In the genomic region with DNA sequence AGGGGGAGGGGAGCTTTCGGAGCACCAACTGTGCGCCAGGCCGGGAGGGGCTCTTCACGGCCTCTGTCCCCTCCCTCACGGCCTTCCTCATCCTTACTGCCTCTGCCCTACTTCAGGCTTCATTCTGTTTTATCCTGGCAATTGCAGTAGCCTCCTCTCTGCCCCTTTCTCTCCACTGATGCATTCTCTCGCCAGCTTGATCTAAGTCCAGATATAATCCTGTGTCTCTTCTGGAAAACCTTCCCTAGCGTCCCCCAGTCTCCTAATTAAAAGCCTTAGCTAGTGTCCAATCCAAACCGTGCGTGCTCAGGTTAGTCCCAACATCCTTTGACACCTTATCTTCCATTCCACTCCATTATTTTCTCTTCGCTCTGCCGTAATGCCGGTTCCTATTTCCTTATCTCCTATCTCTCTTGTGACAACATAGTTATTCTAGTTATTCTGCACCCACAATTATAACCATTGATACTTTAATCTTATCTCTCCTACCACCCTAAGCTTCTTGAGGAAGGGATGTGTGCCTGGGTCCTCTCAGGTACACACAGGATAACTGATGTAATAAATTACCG, we compare ENCODE assay signal across 9 cellular contexts. TPM values are rescaled to one million over a fixed set of nuclear protein-coding genes. Genes with fewer than 3 reads are reported as not detected.
DNase-seq lines count a peak whose midpoint lies in the region; TF ChIP-seq lines count a peak whose summit lies in the region.
"Had no signal": no experiment of that assay in that cellular context is flagged by ENCODE, and none has a peak within 500 bp of the region (broad histone marks: within the 10 kb centered on the region; RNA-seq: fewer than 3 reads in every experiment).

No MANE protein-coding gene starts in this region.

- H3K4me1 Mint-ChIP-seq in activated T-helper 1 cell treated with anti-CD3 and anti-CD28 coated beads, Interleukin-12 subunit alpha, Interleukin-12 subunit beta, Interleukin-2, Interleukin-4 antibody, amounts not matched to agents 30 ng/mL and 10 ng/mL and 1 ng/mL, durations not matched to agents 14 hours and 24 hours and 36 hours (ENCODE audit: low read depth) = peaks cover 46% of the 10 kb centered on the region

- TF ChIP-seq CTCF in kidney epithelial cell (IDR thresholded peaks at IDR 0.05; ENCODE audit: insufficient read depth, low read length, poor library complexity, severe bottlenecking) = no peak

- peak overlapping the region; percentile 80 for H3K27ac Mint-ChIP-seq in activated T-helper 1 cell treated with anti-CD3 and anti-CD28 coated beads, Interleukin-12 subunit alpha, Interleukin-12 subunit beta, Interleukin-2, Interleukin-4 antibody, amounts not matched to agents 30 ng/mL and 10 ng/mL and 1 ng/mL, durations not matched to agents 14 hours and 24 hours and 36 hours

- no peaks in the 10 kb centered on the region for H3K27me3 Mint-ChIP-seq in activated T-helper 1 cell treated with anti-CD3 and anti-CD28 coated beads, Interleukin-12 subunit alpha, Interleukin-12 subunit beta, Interleukin-2, Interleukin-4 antibody, amounts not matched to agents 30 ng/mL and 10 ng/mL and 1 ng/mL, durations not matched to agents 14 hours and 24 hours and 36 hours (ENCODE audit: insufficient read depth)

- CTCF ChIA-PET in HEK293T (lab: Yijun Ruan, JAX) = interaction anchor here (1.0 to 2.1 kb wide), 9 partner anchors 9 to 233 kb away, joined by 3 to 15 read pairs (median 6); a partner anchor contains a TSS

- H3K36me3 Mint-ChIP-seq in activated T-helper 1 cell treated with anti-CD3 and anti-CD28 coated beads, Interleukin-12 subunit alpha, Interleukin-12 subunit beta, Interleukin-2, Interleukin-4 antibody, amounts not matched to agents 30 ng/mL and 10 ng/mL and 1 ng/mL, durations not matched to agents 14 hours and 24 hours and 36 hours (ENCODE audit: low read depth) = peaks cover 19% of the 10 kb centered on the region

- H3K9me3 ChIP-seq in thymus (ENCODE audit: control insufficient read depth) = no peaks in the 10 kb centered on the region

- H3K4me1 ChIP-seq in ACC112 (ENCODE audit: control insufficient read depth, insufficient read depth, low read length, unreplicated experiment) (peaks cover 14% of the 10 kb centered on the region), thymus (ENCODE audit: control insufficient read depth, insufficient read depth, low read length) (peaks cover 25% of the 10 kb centered on the region)

- no peaks in the 10 kb centered on the region for H3K9me3 Mint-ChIP-seq in activated T-helper 1 cell treated with anti-CD3 and anti-CD28 coated beads, Interleukin-12 subunit alpha, Interleukin-12 subunit beta, Interleukin-2, Interleukin-4 antibody, amounts not matched to agents 30 ng/mL and 10 ng/mL and 1 ng/mL, durations not matched to agents 14 hours and 24 hours and 36 hours

- peaks cover 4% of the 10 kb centered on the region for H3K79me2 ChIP-seq in ACC112 (ENCODE audit: control insufficient read depth, insufficient read depth, low read length, unreplicated experiment)

- POLR2A ChIA-PET in HEK293T (lab: Yijun Ruan, JAX) = interaction anchor here (0.6 to 5.0 kb wide), 18 partner anchors 7 to 300 kb away, joined by 3 to 97 read pairs (median 6); a partner anchor contains a TSS

- H2AFZ ChIP-seq in ACC112 (ENCODE audit: low read length, unreplicated experiment) = no peak overlapping the region

- no peak overlapping the region for H3K27ac ChIP-seq in ACC112 (ENCODE audit: low read depth, low read length)
- H3K27ac ChIP-seq in thymus (ENCODE audit: low read depth) = no peak overlapping the region

- peak overlapping the region; percentile 89 for H3K4me3 Mint-ChIP-seq in activated T-helper 1 cell treated with anti-CD3 and anti-CD28 coated beads, Interleukin-12 subunit alpha, Interleukin-12 subunit beta, Interleukin-2, Interleukin-4 antibody, amounts not matched to agents 30 ng/mL and 10 ng/mL and 1 ng/mL, durations not matched to agents 14 hours and 24 hours and 36 hours

- H3K36me3 ChIP-seq in ACC112 (ENCODE audit: insufficient read depth, low read length) = no peaks in the 10 kb centered on the region
- H3K36me3 ChIP-seq in kidney epithelial cell (ENCODE audit: control insufficient read depth, insufficient read depth, low read length) = no peaks in the 10 kb centered on the region
- H3K36me3 ChIP-seq in thymus (ENCODE audit: control insufficient read depth, insufficient read depth) = peaks cover 16% of the 10 kb centered on the region

- WGBS in thymus = 40% methylated on average over 13 of the region's 13 CpGs

- intact Hi-C loops in activated T-helper 1 cell treated with anti-CD3 and anti-CD28 coated beads, Interleukin-12 subunit alpha, Interleukin-12 subunit beta, Interleukin-2, Interleukin-4 antibody, amounts not matched to agents 30 ng/mL and 10 ng/mL and 1 ng/mL, durations not matched to agents 14 hours and 24 hours and 36 hours (cut with micrococcal nuclease) = loop anchor here (1.0 kb wide), 3 partner anchors 11 to 18 kb away; a partner anchor contains a TSS

- H3K4me3 ChIP-seq in ACC112 (ENCODE audit: low read depth, low read length) = peak overlapping the region; percentile 99
- peak overlapping the region; percentile 87 for H3K4me3 ChIP-seq in kidney epithelial cell (ENCODE audit: low read depth, low read length)
- peak overlapping the region; percentile 99 for H3K4me3 ChIP-seq in thymus (ENCODE audit: low read length)

- DNase-seq in HEK293T (ENCODE audit: extremely low spot score) = peak; percentile 69
- no peak for DNase-seq in activated T-helper 1 cell treated with anti-CD3 and anti-CD28 coated beads, Interleukin-12 subunit alpha, Interleukin-12 subunit beta, Interleukin-2, Interleukin-4 antibody, amounts not matched to agents 30 ng/mL and 10 ng/mL and 1 ng/mL, durations not matched to agents 14 hours and 24 hours and 36 hours (ENCODE audit: low spot score)
- no peak for DNase-seq in kidney epithelial cell (ENCODE audit: low read depth)
- no peak for DNase-seq in GDM1 (lab: John Stamatoyannopoulos, UW)
- DNase-seq in NCI-H524 (lab: John Stamatoyannopoulos, UW) = no peak
- no peak for DNase-seq in HCEC 1CT

- H3K27me3 ChIP-seq in ACC112 (ENCODE audit: insufficient read depth, low read length) = no peaks in the 10 kb centered on the region
- no peaks in the 10 kb centered on the region for H3K27me3 ChIP-seq in kidney epithelial cell (ENCODE audit: control insufficient read depth, insufficient read depth, low read length)
- no peaks in the 10 kb centered on the region for H3K27me3 ChIP-seq in thymus (ENCODE audit: control insufficient read depth, insufficient read depth)

TF ChIP-seq in HEK293T, 16 proteins besides CTCF, POLR2A, EP300 and RAD21:
- no peak for TF ChIP-seq FOXK2 (IDR thresholded peaks at IDR 0.05)
- 0 out of 2 replicates have a peak, but pooled peaks have one; percentile 16 for TF ChIP-seq HDGF (IDR thresholded peaks at IDR 0.05; ENCODE audit: borderline replicate concordance)

RNA-seq across cellular contexts. Expression of a gene that starts 0.9 kb away (rescaled TPM):
- 20.2 and 21.4 TPM in 2 replicates for total RNA-seq in activated T-helper 1 cell treated with anti-CD3 and anti-CD28 coated beads, Interleukin-12 subunit alpha, Interleukin-12 subunit beta, Interleukin-2, Interleukin-4 antibody, amounts not matched to agents 30 ng/mL and 10 ng/mL and 1 ng/mL, durations not matched to agents 14 hours and 24 hours and 36 hours
- total RNA-seq in kidney epithelial cell = 24.4 and 27.4 TPM in 2 replicates
- 5.9 TPM for polyA plus RNA-seq in thymus

RNA-seq across cellular contexts. Expression of a gene that starts 11.3 kb away (rescaled TPM):
- total RNA-seq in activated T-helper 1 cell treated with anti-CD3 and anti-CD28 coated beads, Interleukin-12 subunit alpha, Interleukin-12 subunit beta, Interleukin-2, Interleukin-4 antibody, amounts not matched to agents 30 ng/mL and 10 ng/mL and 1 ng/mL, durations not matched to agents 14 hours and 24 hours and 36 hours = 8.1 and 8.9 TPM in 2 replicates
- total RNA-seq in kidney epithelial cell = 10.3 and 16.7 TPM in 2 replicates
- 3.7 TPM for polyA plus RNA-seq in thymus

RNA-seq across cellular contexts. Expression of a gene that starts 13.7 kb away (rescaled TPM):
- 195 and 200 TPM in 2 replicates for total RNA-seq in activated T-helper 1 cell treated with anti-CD3 and anti-CD28 coated beads, Interleukin-12 subunit alpha, Interleukin-12 subunit beta, Interleukin-2, Interleukin-4 antibody, amounts not matched to agents 30 ng/mL and 10 ng/mL and 1 ng/mL, durations not matched to agents 14 hours and 24 hours and 36 hours
- 0.38 and 0.62 TPM in 2 replicates for total RNA-seq in kidney epithelial cell
- polyA plus RNA-seq in thymus = 337 TPM

RNA-seq across cellular contexts. Expression of a gene that starts 21.5 kb away (rescaled TPM):
- total RNA-seq in activated T-helper 1 cell treated with anti-CD3 and anti-CD28 coated beads, Interleukin-12 subunit alpha, Interleukin-12 subunit beta, Interleukin-2, Interleukin-4 antibody, amounts not matched to agents 30 ng/mL and 10 ng/mL and 1 ng/mL, durations not matched to agents 14 hours and 24 hours and 36 hours = 2.0 and 2.7 TPM in 2 replicates
- total RNA-seq in kidney epithelial cell = not detected in 2 replicates
- 12.5 TPM for polyA plus RNA-seq in thymus
- total RNA-seq: pulmonary artery endothelial cell had no signal

RNA-seq across cellular contexts. Expression of a gene that starts 25.8 kb away (rescaled TPM):
- 68.9 and 73.6 TPM in 2 replicates for total RNA-seq in activated T-helper 1 cell treated with anti-CD3 and anti-CD28 coated beads, Interleukin-12 subunit alpha, Interleukin-12 subunit beta, Interleukin-2, Interleukin-4 antibody, amounts not matched to agents 30 ng/mL and 10 ng/mL and 1 ng/mL, durations not matched to agents 14 hours and 24 hours and 36 hours
- 47.0 and 51.9 TPM in 2 replicates for total RNA-seq in kidney epithelial cell
- 25.0 TPM for polyA plus RNA-seq in thymus

Comparison
In these comparisons a context has a peak if more than half of its experiments do, and no peak if none do; other contexts are left out.
1. RNA of a gene that starts 13.7 kb away (total RNA-seq): 195 to 200 TPM in activated T-helper 1 cell treated with anti-CD3 and anti-CD28 coated beads, Interleukin-12 subunit alpha, Interleukin-12 subunit beta, Interleukin-2, Interleukin-4 antibody, amounts not matched to agents 30 ng/mL and 10 ng/mL and 1 ng/mL, durations not matched to agents 14 hours and 24 hours and 36 hours; 0.38 to 0.62 TPM in kidney epithelial cell; every median in the first group is over 100 times any median in the second.
2. Peak in every context shown above with its lines, with median percentiles within 50 percentile points of each other: H3K4me3 ChIP-seq.